Comparison of ENCODE assay signal across 19 cellular contexts in the genomic region with DNA sequence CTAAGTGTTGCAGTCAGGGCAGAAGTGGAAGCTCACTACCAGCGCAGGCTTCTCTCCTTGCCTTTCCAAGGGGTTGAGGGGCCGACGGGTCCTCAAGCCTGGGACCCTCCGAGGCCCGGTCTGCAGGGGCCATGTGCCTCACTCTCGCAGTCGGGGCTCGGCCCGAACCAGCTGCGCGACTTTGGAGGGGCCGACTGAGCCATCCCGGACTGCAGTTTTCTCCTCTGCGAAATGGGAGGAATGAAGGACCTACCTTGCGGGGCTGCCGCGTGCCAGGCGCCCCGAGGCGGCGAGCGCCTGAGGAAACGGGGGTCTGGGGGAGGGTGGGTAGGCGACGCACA. TPM values are rescaled to one million over a fixed set of nuclear protein-coding genes. Genes with fewer than 3 reads are reported as not detected.
DNase-seq lines count a peak whose midpoint lies in the region; ATAC-seq and TF ChIP-seq lines count a peak whose summit lies in the region.
"Had no signal": no experiment of that assay in that cellular context is flagged by ENCODE, and none has a peak within 500 bp of the region (broad histone marks: within the 10 kb centered on the region; RNA-seq: fewer than 3 reads in every experiment).

No MANE protein-coding gene starts in this region.

- H3K9ac ChIP-seq in endodermal cell (ENCODE audit: extremely low read depth, low read length, poor library complexity, severe bottlenecking): peak overlapping the region; percentile 6
- H3K9ac ChIP-seq in mesendoderm (ENCODE audit: low read length): peak overlapping the region; percentile 63
- no peak overlapping the region for H3K9ac ChIP-seq in PC-3 (ENCODE audit: low read length)

- H3K4me1 ChIP-seq in breast epithelium: peaks cover 0 to 2% of the 10 kb centered on the region in 2 donors
- H3K4me1 ChIP-seq in endodermal cell (ENCODE audit: control insufficient read depth, insufficient read depth, low read length): peaks cover 5% of the 10 kb centered on the region
- peaks cover 4% of the 10 kb centered on the region for H3K4me1 ChIP-seq in mesendoderm (ENCODE audit: control insufficient read depth, low read depth, low read length)
- H3K4me1 ChIP-seq in thyroid gland: peaks cover 15 to 31% of the 10 kb centered on the region in 2 donors
- no peaks in the 10 kb centered on the region; the same call in 1 of the 2 replicates for H3K4me1 ChIP-seq in PC-3 (ENCODE audit: insufficient read depth, low read length)
- H3K4me1 ChIP-seq: HAP-1 had no signal

- H3K9me2 ChIP-seq in PC-3 (replicated peaks; ENCODE audit: low read length): no peaks in the 10 kb centered on the region

- no peaks in the 10 kb centered on the region for H4K20me1 ChIP-seq in PC-3 (ENCODE audit: low read length)

- H3K4me1 Mint-ChIP-seq in MCF 10A (ENCODE audit: insufficient read depth, unreplicated experiment) (no peaks in the 10 kb centered on the region), endodermal cell (peaks cover 37% of the 10 kb centered on the region), natural killer cell (peaks cover 0 to 9% of the 10 kb centered on the region in 2 donors)

- H3K9me3 ChIP-seq in breast epithelium (no peaks in the 10 kb centered on the region), endodermal cell (ENCODE audit: control insufficient read depth, low read length) (no peaks in the 10 kb centered on the region), thyroid gland (no peaks in the 10 kb centered on the region), PC-3 (ENCODE audit: low read length) (no peaks in the 10 kb centered on the region)
- H3K9me3 ChIP-seq: HAP-1, neutrophil had no signal

- H3K27me3 ChIP-seq in breast epithelium (no peaks in the 10 kb centered on the region), endodermal cell (ENCODE audit: control insufficient read depth, insufficient read depth, low read length, poor library complexity, severe bottlenecking) (no peaks in the 10 kb centered on the region), mesendoderm (ENCODE audit: insufficient read depth, low read length, poor library complexity) (no peaks in the 10 kb centered on the region), thyroid gland (no peaks in the 10 kb centered on the region), PC-3 (ENCODE audit: low read length) (no peaks in the 10 kb centered on the region)

- no peak for TF ChIP-seq POLR2A in breast epithelium (IDR thresholded peaks at IDR 0.05)
- no peak for TF ChIP-seq POLR2A in thyroid gland (IDR thresholded peaks at IDR 0.05)

- H3K4me3 ChIP-seq in breast epithelium (peak overlapping the region in 2 of 3 donors; percentile 26 to 41), endodermal cell (ENCODE audit: low read length) (no peak overlapping the region), mesendoderm (ENCODE audit: low read length) (no peak overlapping the region), thyroid gland (replicated peaks in 1 of 3) (no peak overlapping the region), PC-3 (ENCODE audit: low read length) (no peak overlapping the region)
- H3K4me3 ChIP-seq: HAP-1 had no signal

- H3K9me3 Mint-ChIP-seq in MCF 10A (ENCODE audit: unreplicated experiment) (no peaks in the 10 kb centered on the region), endodermal cell (no peaks in the 10 kb centered on the region), natural killer cell (no peaks in the 10 kb centered on the region)
- H3K9me3 Mint-ChIP-seq: activated T-helper 2 cell treated with anti-CD3 and anti-CD28 coated beads, Interferon-gamma antibody, Interleukin-2, Interleukin-4, amounts not matched to agents 10 μg/mL and 5 μg/mL and 100 μg/mL, durations not matched to agents 14 hours and 24 hours and 36 hours; CD4-positive, CD25-positive, alpha-beta regulatory T cell; memory B cell had no signal

- H3K4me3 Mint-ChIP-seq in MCF 10A (ENCODE audit: unreplicated experiment) (no peak overlapping the region), endodermal cell (peak overlapping the region; percentile 59), natural killer cell (no peak overlapping the region)
- H3K4me3 Mint-ChIP-seq: memory B cell had no signal

- ATAC-seq in GM18873 (IDR thresholded peaks at IDR 0.05; ENCODE audit: low FRiP score, unreplicated experiment) (no peak), PC-3 (no peak), natural killer cell (no peak)
- ATAC-seq: Panc1 had no signal

- H4K5ac ChIP-seq in mesendoderm (ENCODE audit: low read length): no peak overlapping the region

- BruUV-seq in MCF 10A (replicated peaks; lab: Mats Ljungman, UMichigan) (no TSS peak), PC-3 (replicated peaks; lab: Mats Ljungman, UMichigan) (no TSS peak)

- H3F3A ChIP-seq in PC-3 (ENCODE audit: low read length, unreplicated experiment): no peaks in the 10 kb centered on the region

- H3K27ac ChIP-seq in breast epithelium: no peak overlapping the region
- H3K27ac ChIP-seq in endodermal cell (ENCODE audit: low read depth, low read length): no peak overlapping the region
- H3K27ac ChIP-seq in mesendoderm (ENCODE audit: low read depth, low read length): no peak overlapping the region
- H3K27ac ChIP-seq in thyroid gland: peak overlapping the region in 2 of 3 donors; percentile 35 to 56
- H3K27ac ChIP-seq in PC-3 (ENCODE audit: low read length): no peak overlapping the region
- H3K27ac ChIP-seq: neutrophil had no signal

- H2BK5ac ChIP-seq in mesendoderm (ENCODE audit: low read length): no peak overlapping the region

- H3K36me3 Mint-ChIP-seq in MCF 10A (ENCODE audit: insufficient read depth, unreplicated experiment) (no peaks in the 10 kb centered on the region), endodermal cell (ENCODE audit: low read depth) (peaks cover 13% of the 10 kb centered on the region), natural killer cell (no peaks in the 10 kb centered on the region)
- H3K36me3 Mint-ChIP-seq: CD4-positive, CD25-positive, alpha-beta regulatory T cell; memory B cell had no signal

- H3K36me3 ChIP-seq in breast epithelium: no peaks in the 10 kb centered on the region
- H3K36me3 ChIP-seq in endodermal cell (ENCODE audit: control insufficient read depth, insufficient read depth, low read length): no peaks in the 10 kb centered on the region
- H3K36me3 ChIP-seq in mesendoderm (ENCODE audit: control insufficient read depth, insufficient read depth, low read length): no peaks in the 10 kb centered on the region
- H3K36me3 ChIP-seq in thyroid gland: no peaks in the 10 kb centered on the region
- H3K36me3 ChIP-seq in PC-3 (ENCODE audit: low read depth, low read length): no peaks in the 10 kb centered on the region
- H3K36me3 ChIP-seq: HAP-1, neutrophil had no signal

- no peak overlapping the region for H2BK120ac ChIP-seq in mesendoderm (ENCODE audit: low read depth, low read length)

- H3K27me3 Mint-ChIP-seq in MCF 10A (ENCODE audit: insufficient read depth, unreplicated experiment): no peaks in the 10 kb centered on the region
- H3K27me3 Mint-ChIP-seq in endodermal cell (ENCODE audit: insufficient read depth): peaks cover 2% of the 10 kb centered on the region
- H3K27me3 Mint-ChIP-seq in natural killer cell (ENCODE audit: low read depth in 2 of 2): peaks cover 33 to 48% of the 10 kb centered on the region in 2 donors

- no peak overlapping the region for H2AK5ac ChIP-seq in mesendoderm (ENCODE audit: low read length)

- no peak overlapping the region for H2BK15ac ChIP-seq in mesendoderm (replicated peaks; ENCODE audit: low read depth)

- H3K27ac Mint-ChIP-seq in MCF 10A (ENCODE audit: low read depth, unreplicated experiment) (no peak overlapping the region), endodermal cell (no peak overlapping the region), natural killer cell (no peak overlapping the region)
- H3K27ac Mint-ChIP-seq: activated T-helper 2 cell treated with anti-CD3 and anti-CD28 coated beads, Interferon-gamma antibody, Interleukin-2, Interleukin-4, amounts not matched to agents 10 μg/mL and 5 μg/mL and 100 μg/mL, durations not matched to agents 14 hours and 24 hours and 36 hours; CD4-positive, CD25-positive, alpha-beta regulatory T cell; memory B cell had no signal

- H3K56ac ChIP-seq in mesendoderm (ENCODE audit: low read length): peak overlapping the region; percentile 85

- peak overlapping the region; percentile 50 for H3K23ac ChIP-seq in mesendoderm (ENCODE audit: low read length)

- H2AFZ ChIP-seq in PC-3 (ENCODE audit: low read length): no peak overlapping the region

- 60 to 91% methylated on average over 9 to 25 of the region's 25 CpGs for WGBS in endodermal cell (ENCODE audit: insufficient coverage in 1 of 2, insufficient read length in 1 of 2), 2 experiments
- no CpG with 5 or more reads among the region's 25 CpGs for WGBS in mesendoderm (ENCODE audit: extremely low coverage, insufficient coverage, low lambda C conversion rate)
- 54 to 76% methylated on average over 8 of the region's 25 CpGs for WGBS in thyroid gland, 2 donors

- DNase-seq in breast epithelium (ENCODE audit: low spot score in 2 of 2): no peak
- DNase-seq in MCF 10A (ENCODE audit: unreplicated experiment): no peak
- no peak for DNase-seq in endodermal cell
- DNase-seq in mesendoderm: no peak
- no peak for DNase-seq in thyroid gland
- no peak for DNase-seq in PC-3
- DNase-seq in natural killer cell: no peak
- DNase-seq: activated CD8-positive, alpha-beta memory T cell treated with anti-CD3 and anti-CD28 coated beads for 24 hours; amniotic stem cell; CD4-positive, CD25-positive, alpha-beta regulatory T cell; EL; NCI-H2081 treated with DMSO at 0.1 percent for 48 hours; stimulated activated CD4-positive, alpha-beta T cell treated with anti-CD3 and anti-CD28 coated beads, Interleukin-4, amount 100 ng/mL, for 4 hours had no signal

- H3K79me1 ChIP-seq in mesendoderm (ENCODE audit: low read length): no peaks in the 10 kb centered on the region

- intact Hi-C loops in breast epithelium (cut with DNase I; ENCODE audit: low total_unique reads) (no loop called here), MCF 10A (cut with micrococcal nuclease) (no loop called here), thyroid gland (cut with DNase I) (loop anchor here (2.0 kb wide), 1 partner anchor 27 kb away; no protein-coding TSS in a partner anchor), PC-3 (cut with micrococcal nuclease) (no loop called here), natural killer cell (cut with micrococcal nuclease) (no loop called here)

- H4K8ac ChIP-seq in mesendoderm (ENCODE audit: low read depth, low read length): no peak overlapping the region

- CTCF ChIA-PET in MCF 10A (lab: Yijun Ruan, JAX) (no interaction called here), PC-3 (lab: Charles Lee) (no interaction called here)

- H3K79me2 ChIP-seq in mesendoderm (ENCODE audit: control insufficient read depth, insufficient read depth, low read length) (no peaks in the 10 kb centered on the region), PC-3 (ENCODE audit: low read length) (no peaks in the 10 kb centered on the region)

- H3K4ac ChIP-seq in mesendoderm (ENCODE audit: low read depth, low read length): no peak overlapping the region

- peak overlapping the region; percentile 54 for H3K4me2 ChIP-seq in mesendoderm (ENCODE audit: low read length)
- no peak overlapping the region for H3K4me2 ChIP-seq in PC-3 (ENCODE audit: low read length)

- H3K18ac ChIP-seq in mesendoderm (ENCODE audit: low read length): peak overlapping the region; percentile 6

- TF ChIP-seq CTCF in breast epithelium (IDR thresholded peaks at IDR 0.05) (no peak), MCF 10A (IDR thresholded peaks at IDR 0.05; ENCODE audit: unreplicated experiment) (no peak), endodermal cell (conservative IDR thresholded peaks at IDR 0.05) (no peak), thyroid gland (IDR thresholded peaks at IDR 0.05) (no peak), PC-3 (conservative IDR thresholded peaks at IDR 0.05; ENCODE audit: low read depth, low read length) (no peak), natural killer cell (IDR thresholded peaks at IDR 0.05) (no peak)

- POLR2A ChIA-PET in MCF 10A (lab: Yijun Ruan, JAX): interaction anchor here (0.6 kb wide), 1 partner anchor 24 kb away, joined by 3 read pairs; no protein-coding TSS in a partner anchor
- POLR2A ChIA-PET in PC-3 (lab: Charles Lee; ENCODE audit: unreplicated experiment): no interaction called here

RNA-seq across cellular contexts. Expression of a gene that starts 5.6 kb away (rescaled TPM):
- 10 to 100 TPM in 2 of 3 donors, 1 to 10 TPM in 1; 9.3 to 12.1 (median 11.3) TPM for total RNA-seq in breast epithelium
- total RNA-seq in MCF 10A (2022): 5.3 and 8.5 TPM in 2 replicates
- total RNA-seq in endodermal cell: 10 to 100 TPM; 26.8 to 27.7 TPM
- 8.8 TPM for polyA plus RNA-seq in endodermal cell (2013, experiment 1 of 2)
- 7.5 TPM for polyA plus RNA-seq in endodermal cell (2013, experiment 2 of 2)
- polyA plus RNA-seq in mesendoderm (2013, experiment 1 of 2): 10.5 TPM
- 11.0 TPM for polyA plus RNA-seq in mesendoderm (2013, experiment 2 of 2)
- 10 to 100 TPM; 27.7 to 39.1 (median 35.1) TPM for total RNA-seq in thyroid gland
- total RNA-seq in PC-3 (2014; rRNA removed): 6.4 and 8.9 TPM in 2 replicates
- 1 to 10 TPM; 3.1 to 4.6 (median 3.3) TPM for total RNA-seq in natural killer cell

RNA-seq across cellular contexts. Expression of a gene that starts 8.0 kb away (rescaled TPM):
- total RNA-seq in breast epithelium: 10 to 100 TPM; 15.4 to 18.3 (median 16.3) TPM
- 15.0 and 18.2 TPM in 2 replicates for total RNA-seq in MCF 10A (2022)
- total RNA-seq in endodermal cell: 10 to 100 TPM; 13.9 to 20.0 TPM
- polyA plus RNA-seq in endodermal cell (2013, experiment 1 of 2): 11.9 TPM
- 10.1 TPM for polyA plus RNA-seq in endodermal cell (2013, experiment 2 of 2)
- polyA plus RNA-seq in mesendoderm (2013, experiment 1 of 2): 16.2 TPM
- 16.3 TPM for polyA plus RNA-seq in mesendoderm (2013, experiment 2 of 2)
- total RNA-seq in thyroid gland: 10 to 100 TPM; 20.6 to 24.2 (median 21.3) TPM
- 16.8 and 25.2 TPM in 2 replicates for total RNA-seq in PC-3 (2014; rRNA removed)
- total RNA-seq in natural killer cell: 10 to 100 TPM; 35.3 to 40.4 (median 37.1) TPM

RNA-seq across cellular contexts. Expression of a gene that starts 8.0 kb away (rescaled TPM):
- total RNA-seq in breast epithelium (1 to 10 TPM; 5.9 to 8.9 (median 6.6) TPM), MCF 10A (2022) (5.0 and 5.9 TPM in 2 replicates), endodermal cell (10 to 100 TPM in 1 of 2 donors, 1 to 10 TPM in 1; 5.3 to 10.8 TPM), thyroid gland (10 to 100 TPM in 1 of 4 donors, 1 to 10 TPM in 3; 7.0 to 12.4 (median 8.7) TPM), PC-3 (2014; rRNA removed) (4.3 and 4.5 TPM in 2 replicates), natural killer cell (10 to 100 TPM in 2 of 3 donors, 1 to 10 TPM in 1; 8.8 to 11.1 (median 10.1) TPM)
- polyA plus RNA-seq in endodermal cell (2013, experiment 1 of 2): 6.6 TPM
- 6.8 TPM for polyA plus RNA-seq in endodermal cell (2013, experiment 2 of 2)
- 2.1 TPM for polyA plus RNA-seq in mesendoderm (2013, experiment 1 of 2)
- polyA plus RNA-seq in mesendoderm (2013, experiment 2 of 2): 2.2 TPM

RNA-seq across cellular contexts. Expression of a gene that starts 36.8 kb away (rescaled TPM):
- 10 to 100 TPM; 87.1 to 91.8 (median 89.8) TPM for total RNA-seq in breast epithelium
- 116 and 136 TPM in 2 replicates for total RNA-seq in MCF 10A (2022)
- total RNA-seq in endodermal cell: 10 to 100 TPM; 55.0 to 59.3 TPM
- polyA plus RNA-seq in endodermal cell (2013, experiment 1 of 2): 45.8 TPM
- polyA plus RNA-seq in endodermal cell (2013, experiment 2 of 2): 38.0 TPM
- polyA plus RNA-seq in mesendoderm (2013, experiment 1 of 2): 38.1 TPM
- polyA plus RNA-seq in mesendoderm (2013, experiment 2 of 2): 37.7 TPM
- 100 to 1,000 TPM in 3 of 4 donors, 10 to 100 TPM in 1; 95.5 to 136 (median 126) TPM for total RNA-seq in thyroid gland
- total RNA-seq in PC-3 (2014; rRNA removed): 97.7 and 122 TPM in 2 replicates
- total RNA-seq in natural killer cell: 10 to 100 TPM; 47.8 to 52.6 (median 52.4) TPM

RNA-seq across cellular contexts. Expression of a gene that starts 41.6 kb away (rescaled TPM):
- total RNA-seq in breast epithelium: 10 to 100 TPM; 35.2 to 43.6 (median 39.1) TPM
- total RNA-seq in MCF 10A (2022): 69.4 and 97.1 TPM in 2 replicates
- total RNA-seq in endodermal cell: 10 to 100 TPM; 50.8 to 53.6 TPM
- polyA plus RNA-seq in endodermal cell (2013, experiment 1 of 2): 47.9 TPM
- 37.1 TPM for polyA plus RNA-seq in endodermal cell (2013, experiment 2 of 2)
- 88.9 TPM for polyA plus RNA-seq in mesendoderm (2013, experiment 1 of 2)
- 89.3 TPM for polyA plus RNA-seq in mesendoderm (2013, experiment 2 of 2)
- 10 to 100 TPM; 58.3 to 81.3 (median 68.2) TPM for total RNA-seq in thyroid gland
- 117 and 121 TPM in 2 replicates for total RNA-seq in PC-3 (2014; rRNA removed)
- 10 to 100 TPM; 49.6 to 53.2 (median 50.2) TPM for total RNA-seq in natural killer cell

Comparison
In these comparisons a context has a peak if more than half of its experiments do, and no peak if none do; other contexts are left out.
1. H3K27ac ChIP-seq: peak in thyroid gland (2 of 3); none in breast epithelium (0 of 2), endodermal cell (single experiment), mesendoderm (single experiment) and PC-3 (single experiment).
2. H3K4me3 ChIP-seq: peak in breast epithelium (2 of 3); none in endodermal cell (single experiment), mesendoderm (single experiment), thyroid gland (0 of 3) and PC-3 (single experiment).